In the genomic region with DNA sequence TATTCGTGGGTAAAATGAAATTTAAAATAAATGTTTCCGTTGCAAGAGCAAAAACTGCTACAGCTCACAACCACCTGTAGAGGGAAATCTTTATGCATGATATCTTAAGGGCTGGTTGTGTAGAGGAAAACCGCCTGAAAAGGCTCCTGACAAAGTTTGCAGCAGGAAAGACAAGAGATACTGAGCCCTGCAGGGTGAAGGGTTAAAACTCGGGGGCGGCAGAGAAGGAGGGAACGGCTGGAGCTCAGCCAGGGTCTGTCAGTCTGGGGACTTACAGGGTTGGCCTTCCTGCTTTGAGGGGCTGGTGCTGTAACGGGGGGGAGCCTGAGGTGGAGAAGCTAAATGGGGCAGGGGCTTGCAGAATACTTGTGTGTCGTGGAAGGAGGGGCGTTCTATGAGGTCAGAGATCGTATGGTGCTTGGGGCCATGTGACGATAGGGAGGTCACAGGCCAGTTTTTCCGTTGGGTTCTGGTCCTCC, we compare ENCODE assay signal across 11 cellular contexts.
DNase-seq lines count a peak whose midpoint lies in the region; ATAC-seq and TF ChIP-seq lines count a peak whose summit lies in the region.
"Had no signal": no experiment of that assay in that cellular context is flagged by ENCODE, and none has a peak within 500 bp of the region (broad histone marks: within the 10 kb centered on the region; RNA-seq: fewer than 3 reads in every experiment).

No MANE protein-coding gene starts in this region.

- H3K4me1 Mint-ChIP-seq in endothelial cell (ENCODE audit: unreplicated experiment): peaks cover 20% of the 10 kb centered on the region
- peaks cover 6 to 18% (median 13%) of the 10 kb centered on the region in 7 donors for H3K4me1 Mint-ChIP-seq in naive thymus-derived CD4-positive, alpha-beta T cell

- H4K20me1 ChIP-seq in OCI-LY7 (ENCODE audit: insufficient read depth, low read length): no peaks in the 10 kb centered on the region

- DNase-seq in GM13977 (ENCODE audit: low spot score): no peak
- DNase-seq in OCI-LY7 (ENCODE audit: low spot score): no peak
- DNase-seq in endothelial cell (ENCODE audit: low spot score): no peak
- DNase-seq in naive thymus-derived CD4-positive, alpha-beta T cell: no peak
- DNase-seq in activated T-cell treated with anti-CD3 and anti-CD28 coated beads, Interleukin-2, amount 50 U/mL, for 48 hours: no peak
- no peak for DNase-seq in prostate gland (ENCODE audit: low spot score)
- DNase-seq: activated gamma-delta T cell treated with Interleukin-2 at 50 U/mL for 16 hours, EL, esophagus squamous epithelium had no signal

- TF ChIP-seq CTCF in GM13977 (IDR thresholded peaks at IDR 0.05; ENCODE audit: extremely low read depth, insufficient read depth, missing control alignments): peak; percentile 15
- TF ChIP-seq CTCF in OCI-LY7 (conservative IDR thresholded peaks at IDR 0.05; ENCODE audit: low read length): peak; percentile 56
- no peak for TF ChIP-seq CTCF in endothelial cell (IDR thresholded peaks at IDR 0.05; ENCODE audit: unreplicated experiment)
- TF ChIP-seq CTCF in prostate gland (IDR thresholded peaks at IDR 0.05): no peak

- H2AFZ ChIP-seq in OCI-LY7 (ENCODE audit: low read length) (no peak overlapping the region), neuron (ENCODE audit: low read depth, low read length) (peak overlapping the region; percentile 44)

- no peaks in the 10 kb centered on the region for H3K79me2 ChIP-seq in OCI-LY7 (ENCODE audit: insufficient read depth, low read depth, low read length)

- BruUV-seq in OCI-LY7 (replicated peaks; lab: Mats Ljungman, UMichigan): no TSS peak

- H3K27me3 ChIP-seq in neuron (ENCODE audit: insufficient read depth, low read length): no peaks in the 10 kb centered on the region
- peaks cover 0 to 3% of the 10 kb centered on the region in 2 donors for H3K27me3 ChIP-seq in naive thymus-derived CD4-positive, alpha-beta T cell (ENCODE audit: control insufficient read depth in 2 of 2, insufficient read depth in 2 of 2, low read length in 2 of 2)
- peaks cover 2% of the 10 kb centered on the region for H3K27me3 ChIP-seq in prostate gland (replicated peaks; ENCODE audit: insufficient read depth)

- ATAC-seq in GM21447 (IDR thresholded peaks at IDR 0.05; ENCODE audit: unreplicated experiment): no peak
- no peak for ATAC-seq in naive thymus-derived CD4-positive, alpha-beta T cell

- intact Hi-C loops in OCI-LY7 (cut with micrococcal nuclease; ENCODE audit: unreplicated experiment): no loop called here
- intact Hi-C loops in naive thymus-derived CD4-positive, alpha-beta T cell (cut with micrococcal nuclease): no loop called here
- intact Hi-C loops in prostate gland (cut with DNase I): no loop called here

- 3% methylated on average over 12 of the region's 12 CpGs for WGBS in prostate gland

- CTCF ChIA-PET in OCI-LY7 (lab: Charles Lee; ENCODE audit: unreplicated experiment): no interaction called here
- CTCF ChIA-PET in naive thymus-derived CD4-positive, alpha-beta T cell (lab: Charles Lee): interaction anchor here (1.5 kb wide), 1 partner anchor 294 kb away, joined by 3 read pairs; no protein-coding TSS in a partner anchor

- no peak overlapping the region for H3K4me3 ChIP-seq in OCI-LY7 (ENCODE audit: low read depth, low read length, poor library complexity, severe bottlenecking)
- H3K4me3 ChIP-seq in neuron (ENCODE audit: low read length): peak overlapping the region; percentile 38
- H3K4me3 ChIP-seq in naive thymus-derived CD4-positive, alpha-beta T cell (ENCODE audit: low read length): no peak overlapping the region
- H3K4me3 ChIP-seq in prostate gland: no peak overlapping the region
- H3K4me3 ChIP-seq: esophagus squamous epithelium had no signal

- in situ Hi-C loops in GM13977 (cut with MboI; ENCODE audit: low pct_unique_long_range_greater_than_20kb, low sequenced_read_pairs, unreplicated experiment): no loop called here

- H3K27ac ChIP-seq in OCI-LY7 (ENCODE audit: low read depth, low read length, poor library complexity, severe bottlenecking) (no peak overlapping the region), prostate gland (no peak overlapping the region)
- H3K27ac ChIP-seq in naive thymus-derived CD4-positive, alpha-beta T cell (ENCODE audit: low read depth, low read length): no peak overlapping the region
- H3K27ac ChIP-seq: esophagus squamous epithelium had no signal

- H3K4me1 ChIP-seq in OCI-LY7 (ENCODE audit: insufficient read depth, low read length, poor library complexity, severe bottlenecking) (no peaks in the 10 kb centered on the region), neuron (ENCODE audit: insufficient read depth, low read length) (peaks cover 54% of the 10 kb centered on the region), prostate gland (replicated peaks) (no peaks in the 10 kb centered on the region)
- H3K4me1 ChIP-seq in naive thymus-derived CD4-positive, alpha-beta T cell (ENCODE audit: control insufficient read depth in 2 of 2, insufficient read depth in 2 of 2, low read length in 2 of 2): no peaks in the 10 kb centered on the region

- H3K36me3 Mint-ChIP-seq in endothelial cell (ENCODE audit: low read depth, unreplicated experiment): no peaks in the 10 kb centered on the region
- peaks cover 0 to 3% (median 0%) of the 10 kb centered on the region in 5 donors for H3K36me3 Mint-ChIP-seq in naive thymus-derived CD4-positive, alpha-beta T cell

- no peak overlapping the region for H3K4me2 ChIP-seq in OCI-LY7 (ENCODE audit: low read length)

- H3K36me3 ChIP-seq in OCI-LY7 (ENCODE audit: insufficient read depth, low read length): no peaks in the 10 kb centered on the region
- no peaks in the 10 kb centered on the region for H3K36me3 ChIP-seq in neuron (ENCODE audit: insufficient read depth, low read length)
- H3K36me3 ChIP-seq in naive thymus-derived CD4-positive, alpha-beta T cell (ENCODE audit: control insufficient read depth in 2 of 3, insufficient read depth in 3 of 3, low read length in 3 of 3): no peaks in the 10 kb centered on the region
- no peaks in the 10 kb centered on the region for H3K36me3 ChIP-seq in prostate gland
- H3K36me3 ChIP-seq: esophagus squamous epithelium had no signal

- TF ChIP-seq POLR2A in prostate gland (IDR thresholded peaks at IDR 0.05): no peak

- no peaks in the 10 kb centered on the region for H3K9me2 ChIP-seq in OCI-LY7 (ENCODE audit: insufficient read depth, low read length)

- H3K9me3 ChIP-seq in OCI-LY7 (ENCODE audit: low read length) (no peaks in the 10 kb centered on the region), neuron (ENCODE audit: low read length) (no peaks in the 10 kb centered on the region), prostate gland (no peaks in the 10 kb centered on the region)
- no peaks in the 10 kb centered on the region for H3K9me3 ChIP-seq in naive thymus-derived CD4-positive, alpha-beta T cell (ENCODE audit: control insufficient read depth in 2 of 3, low read length in 3 of 3)
- H3K9me3 ChIP-seq: esophagus squamous epithelium had no signal

- H3K27ac Mint-ChIP-seq in endothelial cell (ENCODE audit: unreplicated experiment): no peak overlapping the region
- no peak overlapping the region for H3K27ac Mint-ChIP-seq in naive thymus-derived CD4-positive, alpha-beta T cell

- H3K27me3 Mint-ChIP-seq in endothelial cell (ENCODE audit: unreplicated experiment): peaks cover 10% of the 10 kb centered on the region
- peaks cover 66 to 88% (median 72%) of the 10 kb centered on the region in 5 donors for H3K27me3 Mint-ChIP-seq in naive thymus-derived CD4-positive, alpha-beta T cell

- H3K4me3 Mint-ChIP-seq in endothelial cell (ENCODE audit: unreplicated experiment): peak overlapping the region; percentile 82
- peak overlapping the region in 3 of 10 donors; percentile 5 to 46 (median 26) for H3K4me3 Mint-ChIP-seq in naive thymus-derived CD4-positive, alpha-beta T cell

- POLR2A ChIA-PET in OCI-LY7 (lab: Charles Lee): interaction anchor here (1.0 to 1.5 kb wide), 2 partner anchors 10 to 18 kb away, joined by 3 read pairs; no protein-coding TSS in a partner anchor
- POLR2A ChIA-PET in naive thymus-derived CD4-positive, alpha-beta T cell (lab: Charles Lee): no interaction called here

- no peaks in the 10 kb centered on the region for H3K9me3 Mint-ChIP-seq in endothelial cell (ENCODE audit: unreplicated experiment)
- no peaks in the 10 kb centered on the region for H3K9me3 Mint-ChIP-seq in naive thymus-derived CD4-positive, alpha-beta T cell

Comparison
In these comparisons a context has a peak if more than half of its experiments do, and no peak if none do; other contexts are left out.
1. CTCF ChIP-seq: peak in GM13977 (single experiment) and OCI-LY7 (single experiment); none in endothelial cell (single experiment) and prostate gland (0 of 4).